1 cellular context compared by ENCODE assay signal in the genomic region with DNA sequence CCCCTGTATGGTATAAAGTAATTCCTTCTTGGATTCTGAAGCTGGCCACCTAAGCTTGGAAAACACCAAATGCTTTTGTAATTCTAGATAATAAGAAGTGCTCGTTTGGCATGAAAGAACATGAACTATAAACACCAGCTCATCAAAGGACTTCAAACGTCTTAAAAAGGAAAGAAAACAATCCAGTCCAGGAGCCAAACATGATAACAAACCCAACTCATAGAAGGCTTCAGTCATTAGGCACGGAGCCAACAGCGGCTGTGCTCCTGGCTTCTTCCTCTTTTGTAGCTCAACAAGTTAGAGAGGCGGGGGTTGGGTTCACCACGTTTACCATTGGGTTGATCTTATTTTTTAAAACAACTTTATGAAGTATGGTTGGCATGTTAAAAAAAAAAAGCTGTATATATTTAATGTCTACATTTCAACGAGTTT.
TF ChIP-seq lines count a peak whose summit lies in the region.

No MANE protein-coding gene starts in this region.

TF ChIP-seq in K562, 482 proteins besides CTCF, POLR2A, EP300 and RAD21 (continued from another document):
- TF ChIP-seq CCNT2 (IDR thresholded peaks at IDR 0.05; ENCODE audit: borderline replicate concordance, extremely low read depth, insufficient read length, low read depth, low read length) (peak; percentile 84), HDAC2 (IDR thresholded peaks at IDR 0.05) (0 out of 2 replicates have a peak, but pooled peaks have one; percentile 10), FOXJ2 (tag; IDR thresholded peaks at IDR 0.05) (peak; percentile 63; the same call in 1 of the 2 replicates), TBL1XR1 (IDR thresholded peaks at IDR 0.05; ENCODE audit: low read length in 2 of 2) (peak in 1 of 2 experiments; percentile 37; a peak in 1 of 4 replicates), EHMT2 (IDR thresholded peaks at IDR 0.05) (peak; percentile 52; the same call in 1 of the 2 replicates), ATF7 (IDR thresholded peaks at IDR 0.05) (0 out of 2 replicates have a peak, but pooled peaks have one; percentile 42), SREBF1 (IDR thresholded peaks at IDR 0.05; ENCODE audit: borderline replicate concordance, low read depth, low read length) (no peak), ZBTB17 (CRISPR knock-in tag; IDR thresholded peaks at IDR 0.05) (no peak), ZFPM2 (CRISPR knock-in tag; IDR thresholded peaks at IDR 0.05) (no peak), ZNF699 (CRISPR knock-in tag; IDR thresholded peaks at IDR 0.05; ENCODE audit: insufficient replicate concordance) (no peak), SMARCE1 (IDR thresholded peaks at IDR 0.05) (peak; percentile 83), MAFF (IDR thresholded peaks at IDR 0.05; ENCODE audit: low read length) (no peak), GATA2 (CRISPR knock-in tag; IDR thresholded peaks at IDR 0.05) (peak; percentile 44; the same call in 1 of the 2 replicates), MYNN (IDR thresholded peaks at IDR 0.05) (no peak), MYNN (CRISPR knock-in tag; IDR thresholded peaks at IDR 0.05) (no peak), ETV1 (tag; conservative IDR thresholded peaks at IDR 0.05; ENCODE audit: low read depth) (0 out of 2 replicates have a peak, but pooled peaks have one; percentile 46), LEF1 (IDR thresholded peaks at IDR 0.05) (peak; percentile 97), TCF7L2 (IDR thresholded peaks at IDR 0.05; ENCODE audit: low read depth, low read length) (peak; percentile 63; the same call in 1 of the 2 replicates), NFIC (IDR thresholded peaks at IDR 0.05) (peak; percentile 99), KLF16 (IDR thresholded peaks at IDR 0.05) (0 out of 2 replicates have a peak, but pooled peaks have one; percentile 36), RHOXF2B (CRISPR knock-in tag; conservative IDR thresholded peaks at IDR 0.05) (no peak), ELF1 (tag; IDR thresholded peaks at IDR 0.05) (0 out of 2 replicates have a peak, but pooled peaks have one; percentile 27), NFE2 (IDR thresholded peaks at IDR 0.05; ENCODE audit: low read depth) (peak; percentile 58), SMAD1 (IDR thresholded peaks at IDR 0.05; ENCODE audit: low read depth, low read length, partially characterized antibody) (peak; percentile 78), NCOR1 (IDR thresholded peaks at IDR 0.05) (peak; percentile 68), TEAD4 (IDR thresholded peaks at IDR 0.05; ENCODE audit: low read length) (peak; percentile 85), TEAD4 (CRISPR knock-in tag; IDR thresholded peaks at IDR 0.05; ENCODE audit: borderline replicate concordance) (no peak), ZNF444 (CRISPR knock-in tag; IDR thresholded peaks at IDR 0.05) (no peak), JUND (IDR thresholded peaks at IDR 0.05; ENCODE audit: borderline replicate concordance, low read depth, low read length) (peak; percentile 66), JUND (tag; IDR thresholded peaks at IDR 0.05; ENCODE audit: borderline replicate concordance, low read depth, low read length) (peak; percentile 50; the same call in 1 of the 3 replicates), SOX6 (IDR thresholded peaks at IDR 0.05) (peak; percentile 91), PML (IDR thresholded peaks at IDR 0.05; ENCODE audit: low read length) (peak; percentile 51; the same call in 1 of the 2 replicates), SPI1 (IDR thresholded peaks at IDR 0.05; ENCODE audit: borderline replicate concordance, low read depth, low read length) (peak; percentile 91), ZNF197 (CRISPR knock-in tag; IDR thresholded peaks at IDR 0.05; ENCODE audit: low read depth) (0 out of 2 replicates have a peak, but pooled peaks have one; percentile 35), JUN (IDR thresholded peaks at IDR 0.05; ENCODE audit: borderline replicate concordance, low read depth, low read length) (no peak; the same call in 1 of the 2 replicates), JUN (CRISPR knock-in tag; IDR thresholded peaks at IDR 0.05; ENCODE audit: borderline replicate concordance) (no peak), CBFA2T2 (conservative IDR thresholded peaks at IDR 0.05) (peak; percentile 53), CREM (IDR thresholded peaks at IDR 0.05; ENCODE audit: low read depth) (peak; percentile 33; the same call in 1 of the 2 replicates), CBX3 (IDR thresholded peaks at IDR 0.05; ENCODE audit: borderline replicate concordance in 1 of 2, low read length in 2 of 2) (peak in 1 of 2 experiments; percentile 61; a peak in 1 of 3 replicates), ZNF644 (tag; IDR thresholded peaks at IDR 0.05; ENCODE audit: low read depth) (peak; percentile 65), ETV5 (CRISPR knock-in tag; IDR thresholded peaks at IDR 0.05; ENCODE audit: low read depth) (peak; percentile 23; the same call in 1 of the 2 replicates), RFX5 (IDR thresholded peaks at IDR 0.05; ENCODE audit: low read depth, low read length) (no peak), TAL1 (IDR thresholded peaks at IDR 0.05) (peak; percentile 55), SRF (CRISPR knock-in tag; IDR thresholded peaks at IDR 0.05) (peak in 1 of 2 experiments; percentile 49; a peak in 1 of 4 replicates), RNF2 (IDR thresholded peaks at IDR 0.05) (peak; percentile 58; the same call in 1 of the 2 replicates), HMGN3 (IDR thresholded peaks at IDR 0.05; ENCODE audit: borderline replicate concordance, extremely low read depth, insufficient read length, low read depth, low read length) (peak; percentile 62), MEIS2 (IDR thresholded peaks at IDR 0.05; ENCODE audit: partially characterized antibody) (peak; percentile 53), STAT5A (IDR thresholded peaks at IDR 0.05; ENCODE audit: borderline replicate concordance, low read length) (peak; percentile 57; the same call in 1 of the 2 replicates), RCOR1 (IDR thresholded peaks at IDR 0.05; ENCODE audit: borderline replicate concordance in 1 of 2, low read depth in 2 of 2, low read length in 2 of 2) (peak in 1 of 2 experiments; percentile 66; a peak in 2 of 4 replicates)
- TF ChIP-seq, protein P1, sequence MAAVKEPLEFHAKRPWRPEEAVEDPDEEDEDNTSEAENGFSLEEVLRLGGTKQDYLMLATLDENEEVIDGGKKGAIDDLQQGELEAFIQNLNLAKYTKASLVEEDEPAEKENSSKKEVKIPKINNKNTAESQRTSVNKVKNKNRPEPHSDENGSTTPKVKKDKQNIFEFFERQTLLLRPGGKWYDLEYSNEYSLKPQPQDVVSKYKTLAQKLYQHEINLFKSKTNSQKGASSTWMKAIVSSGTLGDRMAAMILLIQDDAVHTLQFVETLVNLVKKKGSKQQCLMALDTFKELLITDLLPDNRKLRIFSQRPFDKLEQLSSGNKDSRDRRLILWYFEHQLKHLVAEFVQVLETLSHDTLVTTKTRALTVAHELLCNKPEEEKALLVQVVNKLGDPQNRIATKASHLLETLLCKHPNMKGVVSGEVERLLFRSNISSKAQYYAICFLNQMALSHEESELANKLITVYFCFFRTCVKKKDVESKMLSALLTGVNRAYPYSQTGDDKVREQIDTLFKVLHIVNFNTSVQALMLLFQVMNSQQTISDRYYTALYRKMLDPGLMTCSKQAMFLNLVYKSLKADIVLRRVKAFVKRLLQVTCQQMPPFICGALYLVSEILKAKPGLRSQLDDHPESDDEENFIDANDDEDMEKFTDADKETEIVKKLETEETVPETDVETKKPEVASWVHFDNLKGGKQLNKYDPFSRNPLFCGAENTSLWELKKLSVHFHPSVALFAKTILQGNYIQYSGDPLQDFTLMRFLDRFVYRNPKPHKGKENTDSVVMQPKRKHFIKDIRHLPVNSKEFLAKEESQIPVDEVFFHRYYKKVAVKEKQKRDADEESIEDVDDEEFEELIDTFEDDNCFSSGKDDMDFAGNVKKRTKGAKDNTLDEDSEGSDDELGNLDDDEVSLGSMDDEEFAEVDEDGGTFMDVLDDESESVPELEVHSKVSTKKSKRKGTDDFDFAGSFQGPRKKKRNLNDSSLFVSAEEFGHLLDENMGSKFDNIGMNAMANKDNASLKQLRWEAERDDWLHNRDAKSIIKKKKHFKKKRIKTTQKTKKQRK (IDR thresholded peaks at IDR 0.05; ENCODE audit: borderline replicate concordance, low read depth, low read length): no peak
- TF ChIP-seq, protein P2, sequence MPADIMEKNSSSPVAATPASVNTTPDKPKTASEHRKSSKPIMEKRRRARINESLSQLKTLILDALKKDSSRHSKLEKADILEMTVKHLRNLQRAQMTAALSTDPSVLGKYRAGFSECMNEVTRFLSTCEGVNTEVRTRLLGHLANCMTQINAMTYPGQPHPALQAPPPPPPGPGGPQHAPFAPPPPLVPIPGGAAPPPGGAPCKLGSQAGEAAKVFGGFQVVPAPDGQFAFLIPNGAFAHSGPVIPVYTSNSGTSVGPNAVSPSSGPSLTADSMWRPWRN (IDR thresholded peaks at IDR 0.05; ENCODE audit: low read depth): peak; percentile 56
- TF ChIP-seq, protein P3, sequence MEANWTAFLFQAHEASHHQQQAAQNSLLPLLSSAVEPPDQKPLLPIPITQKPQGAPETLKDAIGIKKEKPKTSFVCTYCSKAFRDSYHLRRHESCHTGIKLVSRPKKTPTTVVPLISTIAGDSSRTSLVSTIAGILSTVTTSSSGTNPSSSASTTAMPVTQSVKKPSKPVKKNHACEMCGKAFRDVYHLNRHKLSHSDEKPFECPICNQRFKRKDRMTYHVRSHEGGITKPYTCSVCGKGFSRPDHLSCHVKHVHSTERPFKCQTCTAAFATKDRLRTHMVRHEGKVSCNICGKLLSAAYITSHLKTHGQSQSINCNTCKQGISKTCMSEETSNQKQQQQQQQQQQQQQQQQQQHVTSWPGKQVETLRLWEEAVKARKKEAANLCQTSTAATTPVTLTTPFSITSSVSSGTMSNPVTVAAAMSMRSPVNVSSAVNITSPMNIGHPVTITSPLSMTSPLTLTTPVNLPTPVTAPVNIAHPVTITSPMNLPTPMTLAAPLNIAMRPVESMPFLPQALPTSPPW (CRISPR knock-in tag; IDR thresholded peaks at IDR 0.05): peak; percentile 83
- TF ChIP-seq, protein P4, sequence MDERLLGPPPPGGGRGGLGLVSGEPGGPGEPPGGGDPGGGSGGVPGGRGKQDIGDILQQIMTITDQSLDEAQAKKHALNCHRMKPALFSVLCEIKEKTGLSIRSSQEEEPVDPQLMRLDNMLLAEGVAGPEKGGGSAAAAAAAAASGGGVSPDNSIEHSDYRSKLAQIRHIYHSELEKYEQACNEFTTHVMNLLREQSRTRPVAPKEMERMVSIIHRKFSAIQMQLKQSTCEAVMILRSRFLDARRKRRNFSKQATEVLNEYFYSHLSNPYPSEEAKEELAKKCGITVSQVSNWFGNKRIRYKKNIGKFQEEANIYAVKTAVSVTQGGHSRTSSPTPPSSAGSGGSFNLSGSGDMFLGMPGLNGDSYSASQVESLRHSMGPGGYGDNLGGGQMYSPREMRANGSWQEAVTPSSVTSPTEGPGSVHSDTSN (CRISPR knock-in tag; IDR thresholded peaks at IDR 0.05; ENCODE audit: low read depth): no peak
- TF ChIP-seq, protein P4 (tag; conservative IDR thresholded peaks at IDR 0.05; ENCODE audit: low read depth): peak; percentile 46; the same call in 1 of the 2 replicates
- TF ChIP-seq, protein P5, sequence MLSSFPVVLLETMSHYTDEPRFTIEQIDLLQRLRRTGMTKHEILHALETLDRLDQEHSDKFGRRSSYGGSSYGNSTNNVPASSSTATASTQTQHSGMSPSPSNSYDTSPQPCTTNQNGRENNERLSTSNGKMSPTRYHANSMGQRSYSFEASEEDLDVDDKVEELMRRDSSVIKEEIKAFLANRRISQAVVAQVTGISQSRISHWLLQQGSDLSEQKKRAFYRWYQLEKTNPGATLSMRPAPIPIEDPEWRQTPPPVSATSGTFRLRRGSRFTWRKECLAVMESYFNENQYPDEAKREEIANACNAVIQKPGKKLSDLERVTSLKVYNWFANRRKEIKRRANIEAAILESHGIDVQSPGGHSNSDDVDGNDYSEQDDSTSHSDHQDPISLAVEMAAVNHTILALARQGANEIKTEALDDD (IDR thresholded peaks at IDR 0.05): peak; percentile 95
- TF ChIP-seq, protein P6, sequence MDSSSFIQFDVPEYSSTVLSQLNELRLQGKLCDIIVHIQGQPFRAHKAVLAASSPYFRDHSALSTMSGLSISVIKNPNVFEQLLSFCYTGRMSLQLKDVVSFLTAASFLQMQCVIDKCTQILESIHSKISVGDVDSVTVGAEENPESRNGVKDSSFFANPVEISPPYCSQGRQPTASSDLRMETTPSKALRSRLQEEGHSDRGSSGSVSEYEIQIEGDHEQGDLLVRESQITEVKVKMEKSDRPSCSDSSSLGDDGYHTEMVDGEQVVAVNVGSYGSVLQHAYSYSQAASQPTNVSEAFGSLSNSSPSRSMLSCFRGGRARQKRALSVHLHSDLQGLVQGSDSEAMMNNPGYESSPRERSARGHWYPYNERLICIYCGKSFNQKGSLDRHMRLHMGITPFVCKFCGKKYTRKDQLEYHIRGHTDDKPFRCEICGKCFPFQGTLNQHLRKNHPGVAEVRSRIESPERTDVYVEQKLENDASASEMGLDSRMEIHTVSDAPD (CRISPR knock-in tag; IDR thresholded peaks at IDR 0.05): no peak
TF ChIP-seq in K562: peak in this region for 64.
